In the genomic region with DNA sequence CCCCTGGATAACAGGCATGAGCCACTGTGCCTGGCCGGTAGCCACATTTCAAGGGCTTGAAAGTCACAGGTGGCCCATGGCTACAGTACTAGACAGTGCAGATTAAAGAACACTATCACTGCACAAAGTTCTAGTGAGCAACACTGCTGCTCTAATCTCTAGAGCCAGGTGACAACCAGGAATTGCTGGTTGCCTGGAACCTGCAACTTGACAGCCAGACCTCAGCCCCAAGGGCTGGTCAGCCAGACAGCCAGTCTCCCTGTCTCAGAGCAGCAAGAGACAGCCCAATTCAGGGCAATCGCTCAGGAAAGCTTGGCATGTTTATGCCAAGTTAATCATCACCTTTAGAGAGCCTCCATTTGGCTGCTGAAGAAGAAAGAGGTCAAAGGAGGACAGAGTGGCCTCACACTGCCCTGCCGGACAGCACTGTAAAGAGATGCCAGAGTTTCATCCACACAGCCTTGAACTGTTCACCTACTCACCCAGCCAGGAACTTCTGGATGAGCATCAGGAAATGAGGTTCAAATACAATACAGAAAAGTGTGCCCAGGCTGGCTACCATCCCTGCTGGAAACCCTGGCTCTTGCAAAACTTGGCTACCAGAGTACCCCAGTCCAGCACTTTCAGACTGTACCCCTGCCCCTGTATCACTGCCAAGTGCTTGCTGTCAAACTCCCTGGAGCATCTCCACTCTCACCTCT, we compare ENCODE assay signal across 1 cellular context.
A peak's percentile ranks its signal among the peaks of the same experiment; 100 is the strongest.
TF ChIP-seq lines count a peak whose summit lies in the region.

No MANE protein-coding gene starts in this region.

TF ChIP-seq in HepG2, 621 proteins besides CTCF, POLR2A, EP300 and RAD21 (continued from another document and continues in another):
- TF ChIP-seq HNF1A (IDR thresholded peaks at IDR 0.05; ENCODE audit: low read depth) (peak; percentile 87), HNF1A (CRISPR knock-in tag; IDR thresholded peaks at IDR 0.05; ENCODE audit: borderline replicate concordance) (peak; percentile 97), ZFX (CRISPR knock-in tag; IDR thresholded peaks at IDR 0.05; ENCODE audit: low read depth) (peak; percentile 17; the same call in 1 of the 2 replicates), ZNF546 (CRISPR knock-in tag; conservative IDR thresholded peaks at IDR 0.05) (no peak), GATA4 (IDR thresholded peaks at IDR 0.05; ENCODE audit: borderline replicate concordance, low read depth) (peak; percentile 36; the same call in 1 of the 2 replicates), ZNF598 (CRISPR knock-in tag; IDR thresholded peaks at IDR 0.05; ENCODE audit: borderline replicate concordance) (no peak), ARID5B (CRISPR knock-in tag; IDR thresholded peaks at IDR 0.05) (peak; percentile 92), NPAS2 (CRISPR knock-in tag; IDR thresholded peaks at IDR 0.05; ENCODE audit: borderline replicate concordance) (no peak), ZNF501 (CRISPR knock-in tag; IDR thresholded peaks at IDR 0.05) (peak; percentile 84), DNMT1 (CRISPR knock-in tag; IDR thresholded peaks at IDR 0.05) (no peak), MIER2 (CRISPR knock-in tag; IDR thresholded peaks at IDR 0.05) (peak; percentile 29; the same call in 1 of the 2 replicates), RAD51 (IDR thresholded peaks at IDR 0.05; ENCODE audit: borderline replicate concordance) (no peak), U2AF1 (optimal IDR thresholded peaks at IDR 0.05; ENCODE audit: low read depth, low read length) (no peak), CBX5 (CRISPR knock-in tag; IDR thresholded peaks at IDR 0.05; ENCODE audit: borderline replicate concordance) (peak; percentile 48; the same call in 1 of the 2 replicates), KDM3A (CRISPR knock-in tag; IDR thresholded peaks at IDR 0.05; ENCODE audit: low read depth) (0 out of 2 replicates have a peak, but pooled peaks have one; percentile 53), TGIF2 (CRISPR knock-in tag; IDR thresholded peaks at IDR 0.05) (peak; percentile 89), HOXA5 (CRISPR knock-in tag; IDR thresholded peaks at IDR 0.05) (peak; percentile 68; the same call in 1 of the 2 replicates), ZFP37 (CRISPR knock-in tag; IDR thresholded peaks at IDR 0.05; ENCODE audit: borderline replicate concordance) (peak; percentile 64; the same call in 1 of the 2 replicates), NCOR1 (IDR thresholded peaks at IDR 0.05; ENCODE audit: borderline replicate concordance, low read length) (peak; percentile 91; the same call in 1 of the 2 replicates), GABPA (IDR thresholded peaks at IDR 0.05; ENCODE audit: low read depth, low read length) (no peak), GABPA (CRISPR knock-in tag; IDR thresholded peaks at IDR 0.05; ENCODE audit: low read depth) (peak; percentile 41; the same call in 1 of the 2 replicates), SOX5 (CRISPR knock-in tag; IDR thresholded peaks at IDR 0.05; ENCODE audit: borderline replicate concordance) (peak; percentile 85; the same call in 1 of the 2 replicates), ZNF878 (CRISPR knock-in tag; IDR thresholded peaks at IDR 0.05) (0 out of 2 replicates have a peak, but pooled peaks have one; percentile 43), KDM6A (CRISPR knock-in tag; IDR thresholded peaks at IDR 0.05; ENCODE audit: low read depth) (0 out of 2 replicates have a peak, but pooled peaks have one; percentile 54), NFE2 (CRISPR knock-in tag; IDR thresholded peaks at IDR 0.05) (no peak), GTF3A (CRISPR knock-in tag; conservative IDR thresholded peaks at IDR 0.05) (no peak), MXD4 (CRISPR knock-in tag; IDR thresholded peaks at IDR 0.05) (no peak; the same call in 1 of the 2 replicates), ZBTB43 (CRISPR knock-in tag; conservative IDR thresholded peaks at IDR 0.05) (peak; percentile 66), NFIB (CRISPR knock-in tag; IDR thresholded peaks at IDR 0.05; ENCODE audit: borderline replicate concordance) (no peak)
- TF ChIP-seq, protein P1, sequence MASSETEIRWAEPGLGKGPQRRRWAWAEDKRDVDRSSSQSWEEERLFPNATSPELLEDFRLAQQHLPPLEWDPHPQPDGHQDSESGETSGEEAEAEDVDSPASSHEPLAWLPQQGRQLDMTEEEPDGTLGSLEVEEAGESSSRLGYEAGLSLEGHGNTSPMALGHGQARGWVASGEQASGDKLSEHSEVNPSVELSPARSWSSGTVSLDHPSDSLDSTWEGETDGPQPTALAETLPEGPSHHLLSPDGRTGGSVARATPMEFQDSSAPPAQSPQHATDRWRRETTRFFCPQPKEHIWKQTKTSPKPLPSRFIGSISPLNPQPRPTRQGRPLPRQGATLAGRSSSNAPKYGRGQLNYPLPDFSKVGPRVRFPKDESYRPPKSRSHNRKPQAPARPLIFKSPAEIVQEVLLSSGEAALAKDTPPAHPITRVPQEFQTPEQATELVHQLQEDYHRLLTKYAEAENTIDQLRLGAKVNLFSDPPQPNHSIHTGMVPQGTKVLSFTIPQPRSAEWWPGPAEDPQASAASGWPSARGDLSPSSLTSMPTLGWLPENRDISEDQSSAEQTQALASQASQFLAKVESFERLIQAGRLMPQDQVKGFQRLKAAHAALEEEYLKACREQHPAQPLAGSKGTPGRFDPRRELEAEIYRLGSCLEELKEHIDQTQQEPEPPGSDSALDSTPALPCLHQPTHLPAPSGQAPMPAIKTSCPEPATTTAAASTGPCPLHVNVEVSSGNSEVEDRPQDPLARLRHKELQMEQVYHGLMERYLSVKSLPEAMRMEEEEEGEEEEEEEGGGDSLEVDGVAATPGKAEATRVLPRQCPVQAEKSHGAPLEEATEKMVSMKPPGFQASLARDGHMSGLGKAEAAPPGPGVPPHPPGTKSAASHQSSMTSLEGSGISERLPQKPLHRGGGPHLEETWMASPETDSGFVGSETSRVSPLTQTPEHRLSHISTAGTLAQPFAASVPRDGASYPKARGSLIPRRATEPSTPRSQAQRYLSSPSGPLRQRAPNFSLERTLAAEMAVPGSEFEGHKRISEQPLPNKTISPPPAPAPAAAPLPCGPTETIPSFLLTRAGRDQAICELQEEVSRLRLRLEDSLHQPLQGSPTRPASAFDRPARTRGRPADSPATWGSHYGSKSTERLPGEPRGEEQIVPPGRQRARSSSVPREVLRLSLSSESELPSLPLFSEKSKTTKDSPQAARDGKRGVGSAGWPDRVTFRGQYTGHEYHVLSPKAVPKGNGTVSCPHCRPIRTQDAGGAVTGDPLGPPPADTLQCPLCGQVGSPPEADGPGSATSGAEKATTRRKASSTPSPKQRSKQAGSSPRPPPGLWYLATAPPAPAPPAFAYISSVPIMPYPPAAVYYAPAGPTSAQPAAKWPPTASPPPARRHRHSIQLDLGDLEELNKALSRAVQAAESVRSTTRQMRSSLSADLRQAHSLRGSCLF (CRISPR knock-in tag; IDR thresholded peaks at IDR 0.05; ENCODE audit: borderline replicate concordance) = no peak
- TF ChIP-seq, protein P2, sequence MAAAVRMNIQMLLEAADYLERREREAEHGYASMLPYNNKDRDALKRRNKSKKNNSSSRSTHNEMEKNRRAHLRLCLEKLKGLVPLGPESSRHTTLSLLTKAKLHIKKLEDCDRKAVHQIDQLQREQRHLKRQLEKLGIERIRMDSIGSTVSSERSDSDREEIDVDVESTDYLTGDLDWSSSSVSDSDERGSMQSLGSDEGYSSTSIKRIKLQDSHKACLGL (CRISPR knock-in tag; IDR thresholded peaks at IDR 0.05) = no peak
- TF ChIP-seq, protein P3, sequence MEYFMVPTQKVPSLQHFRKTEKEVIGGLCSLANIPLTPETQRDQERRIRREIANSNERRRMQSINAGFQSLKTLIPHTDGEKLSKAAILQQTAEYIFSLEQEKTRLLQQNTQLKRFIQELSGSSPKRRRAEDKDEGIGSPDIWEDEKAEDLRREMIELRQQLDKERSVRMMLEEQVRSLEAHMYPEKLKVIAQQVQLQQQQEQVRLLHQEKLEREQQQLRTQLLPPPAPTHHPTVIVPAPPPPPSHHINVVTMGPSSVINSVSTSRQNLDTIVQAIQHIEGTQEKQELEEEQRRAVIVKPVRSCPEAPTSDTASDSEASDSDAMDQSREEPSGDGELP (IDR thresholded peaks at IDR 0.05; ENCODE audit: borderline replicate concordance, low read depth) = peak; percentile 70; the same call in 1 of the 2 replicates
- TF ChIP-seq, protein P4, sequence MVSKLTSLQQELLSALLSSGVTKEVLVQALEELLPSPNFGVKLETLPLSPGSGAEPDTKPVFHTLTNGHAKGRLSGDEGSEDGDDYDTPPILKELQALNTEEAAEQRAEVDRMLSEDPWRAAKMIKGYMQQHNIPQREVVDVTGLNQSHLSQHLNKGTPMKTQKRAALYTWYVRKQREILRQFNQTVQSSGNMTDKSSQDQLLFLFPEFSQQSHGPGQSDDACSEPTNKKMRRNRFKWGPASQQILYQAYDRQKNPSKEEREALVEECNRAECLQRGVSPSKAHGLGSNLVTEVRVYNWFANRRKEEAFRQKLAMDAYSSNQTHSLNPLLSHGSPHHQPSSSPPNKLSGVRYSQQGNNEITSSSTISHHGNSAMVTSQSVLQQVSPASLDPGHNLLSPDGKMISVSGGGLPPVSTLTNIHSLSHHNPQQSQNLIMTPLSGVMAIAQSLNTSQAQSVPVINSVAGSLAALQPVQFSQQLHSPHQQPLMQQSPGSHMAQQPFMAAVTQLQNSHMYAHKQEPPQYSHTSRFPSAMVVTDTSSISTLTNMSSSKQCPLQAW (CRISPR knock-in tag; IDR thresholded peaks at IDR 0.05) = peak; percentile 99
- TF ChIP-seq, protein P5, sequence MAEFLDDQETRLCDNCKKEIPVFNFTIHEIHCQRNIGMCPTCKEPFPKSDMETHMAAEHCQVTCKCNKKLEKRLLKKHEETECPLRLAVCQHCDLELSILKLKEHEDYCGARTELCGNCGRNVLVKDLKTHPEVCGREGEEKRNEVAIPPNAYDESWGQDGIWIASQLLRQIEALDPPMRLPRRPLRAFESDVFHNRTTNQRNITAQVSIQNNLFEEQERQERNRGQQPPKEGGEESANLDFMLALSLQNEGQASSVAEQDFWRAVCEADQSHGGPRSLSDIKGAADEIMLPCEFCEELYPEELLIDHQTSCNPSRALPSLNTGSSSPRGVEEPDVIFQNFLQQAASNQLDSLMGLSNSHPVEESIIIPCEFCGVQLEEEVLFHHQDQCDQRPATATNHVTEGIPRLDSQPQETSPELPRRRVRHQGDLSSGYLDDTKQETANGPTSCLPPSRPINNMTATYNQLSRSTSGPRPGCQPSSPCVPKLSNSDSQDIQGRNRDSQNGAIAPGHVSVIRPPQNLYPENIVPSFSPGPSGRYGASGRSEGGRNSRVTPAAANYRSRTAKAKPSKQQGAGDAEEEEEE (CRISPR knock-in tag; IDR thresholded peaks at IDR 0.05; ENCODE audit: borderline replicate concordance) = no peak; the same call in 1 of the 2 replicates
- TF ChIP-seq, protein P6, sequence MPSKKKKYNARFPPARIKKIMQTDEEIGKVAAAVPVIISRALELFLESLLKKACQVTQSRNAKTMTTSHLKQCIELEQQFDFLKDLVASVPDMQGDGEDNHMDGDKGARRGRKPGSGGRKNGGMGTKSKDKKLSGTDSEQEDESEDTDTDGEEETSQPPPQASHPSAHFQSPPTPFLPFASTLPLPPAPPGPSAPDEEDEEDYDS (CRISPR knock-in tag; IDR thresholded peaks at IDR 0.05) = peak; percentile 65
